1 cellular context compared by ENCODE assay signal in genomic region chr1:145887631-145888030, GRCh38.
TF ChIP-seq lines count a peak whose summit lies in the region.

No MANE protein-coding gene starts in this region.

TF ChIP-seq in HepG2, 621 proteins besides CTCF, POLR2A, EP300 and RAD21:
- TF ChIP-seq HMG20A (CRISPR knock-in tag; IDR thresholded peaks at IDR 0.05; ENCODE audit: borderline replicate concordance) (0 out of 2 replicates have a peak, but pooled peaks have one; percentile 18), EHMT2 (IDR thresholded peaks at IDR 0.05; ENCODE audit: borderline replicate concordance, low read depth, low read length) (no peak), ZNF20 (CRISPR knock-in tag; IDR thresholded peaks at IDR 0.05) (no peak), FOSL2 (CRISPR knock-in tag; IDR thresholded peaks at IDR 0.05) (0 out of 2 replicates have a peak, but pooled peaks have one; percentile 50), SOX13 (IDR thresholded peaks at IDR 0.05) (no peak), SOX13 (CRISPR knock-in tag; conservative IDR thresholded peaks at IDR 0.05 in 1 of 2, IDR thresholded peaks at IDR 0.05 in 1 of 2) (peak in 1 of 2 experiments; percentile 54; a peak in 2 of 4 replicates), SAP130 (CRISPR knock-in tag; IDR thresholded peaks at IDR 0.05; ENCODE audit: low read depth) (peak; percentile 49; the same call in 1 of the 2 replicates), SOX6 (IDR thresholded peaks at IDR 0.05) (no peak), SOX6 (CRISPR knock-in tag; IDR thresholded peaks at IDR 0.05) (peak; percentile 27; the same call in 1 of the 2 replicates), TBX2 (CRISPR knock-in tag; IDR thresholded peaks at IDR 0.05; ENCODE audit: borderline replicate concordance) (no peak), GZF1 (CRISPR knock-in tag; IDR thresholded peaks at IDR 0.05) (no peak), YY1 (IDR thresholded peaks at IDR 0.05; ENCODE audit: insufficient read depth, insufficient replicate concordance, low read depth, low read length) (no peak), KAT8 (CRISPR knock-in tag; IDR thresholded peaks at IDR 0.05) (0 out of 2 replicates have a peak, but pooled peaks have one; percentile 21), ZNF501 (CRISPR knock-in tag; IDR thresholded peaks at IDR 0.05) (no peak), ZFY (CRISPR knock-in tag; IDR thresholded peaks at IDR 0.05) (0 out of 2 replicates have a peak, but pooled peaks have one; percentile 17), ZNF503 (CRISPR knock-in tag; IDR thresholded peaks at IDR 0.05) (no peak), ISX (CRISPR knock-in tag; conservative IDR thresholded peaks at IDR 0.05) (no peak), SOX5 (CRISPR knock-in tag; IDR thresholded peaks at IDR 0.05; ENCODE audit: borderline replicate concordance) (peak; percentile 14; the same call in 1 of the 2 replicates), HNF1A (IDR thresholded peaks at IDR 0.05; ENCODE audit: low read depth) (no peak), HNF1A (CRISPR knock-in tag; IDR thresholded peaks at IDR 0.05; ENCODE audit: borderline replicate concordance) (0 out of 2 replicates have a peak, but pooled peaks have one; percentile 35), HHEX (CRISPR knock-in tag; IDR thresholded peaks at IDR 0.05) (no peak), ZNF614 (CRISPR knock-in tag; IDR thresholded peaks at IDR 0.05; ENCODE audit: borderline replicate concordance) (no peak), ZNF792 (CRISPR knock-in tag; IDR thresholded peaks at IDR 0.05) (0 out of 2 replicates have a peak, but pooled peaks have one; percentile 18), ZNF629 (CRISPR knock-in tag; conservative IDR thresholded peaks at IDR 0.05) (no peak), ZSCAN21 (CRISPR knock-in tag; IDR thresholded peaks at IDR 0.05; ENCODE audit: borderline replicate concordance) (no peak), TRIM22 (IDR thresholded peaks at IDR 0.05) (no peak), GMEB1 (CRISPR knock-in tag; IDR thresholded peaks at IDR 0.05; ENCODE audit: borderline replicate concordance) (no peak), TAF1 (CRISPR knock-in tag; IDR thresholded peaks at IDR 0.05) (no peak)
- TF ChIP-seq, protein P1, sequence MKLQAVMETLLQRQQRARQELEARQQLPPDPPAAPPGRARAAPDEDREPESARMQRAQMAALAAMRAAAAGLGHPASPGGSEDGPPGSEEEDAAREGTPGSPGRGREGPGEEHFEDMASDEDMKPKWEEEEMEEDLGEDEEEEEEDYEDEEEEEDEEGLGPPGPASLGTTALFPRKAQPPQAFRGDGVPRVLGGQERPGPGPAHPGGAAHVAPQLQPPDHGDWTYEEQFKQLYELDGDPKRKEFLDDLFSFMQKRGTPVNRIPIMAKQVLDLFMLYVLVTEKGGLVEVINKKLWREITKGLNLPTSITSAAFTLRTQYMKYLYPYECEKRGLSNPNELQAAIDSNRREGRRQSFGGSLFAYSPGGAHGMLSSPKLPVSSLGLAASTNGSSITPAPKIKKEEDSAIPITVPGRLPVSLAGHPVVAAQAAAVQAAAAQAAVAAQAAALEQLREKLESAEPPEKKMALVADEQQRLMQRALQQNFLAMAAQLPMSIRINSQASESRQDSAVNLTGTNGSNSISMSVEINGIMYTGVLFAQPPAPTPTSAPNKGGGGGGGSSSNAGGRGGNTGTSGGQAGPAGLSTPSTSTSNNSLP (IDR thresholded peaks at IDR 0.05; ENCODE audit: low read depth, low read length), result peak; percentile 82
- TF ChIP-seq, protein P2, sequence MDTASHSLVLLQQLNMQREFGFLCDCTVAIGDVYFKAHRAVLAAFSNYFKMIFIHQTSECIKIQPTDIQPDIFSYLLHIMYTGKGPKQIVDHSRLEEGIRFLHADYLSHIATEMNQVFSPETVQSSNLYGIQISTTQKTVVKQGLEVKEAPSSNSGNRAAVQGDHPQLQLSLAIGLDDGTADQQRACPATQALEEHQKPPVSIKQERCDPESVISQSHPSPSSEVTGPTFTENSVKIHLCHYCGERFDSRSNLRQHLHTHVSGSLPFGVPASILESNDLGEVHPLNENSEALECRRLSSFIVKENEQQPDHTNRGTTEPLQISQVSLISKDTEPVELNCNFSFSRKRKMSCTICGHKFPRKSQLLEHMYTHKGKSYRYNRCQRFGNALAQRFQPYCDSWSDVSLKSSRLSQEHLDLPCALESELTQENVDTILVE (CRISPR knock-in tag; IDR thresholded peaks at IDR 0.05), result no peak
- TF ChIP-seq, protein P3, sequence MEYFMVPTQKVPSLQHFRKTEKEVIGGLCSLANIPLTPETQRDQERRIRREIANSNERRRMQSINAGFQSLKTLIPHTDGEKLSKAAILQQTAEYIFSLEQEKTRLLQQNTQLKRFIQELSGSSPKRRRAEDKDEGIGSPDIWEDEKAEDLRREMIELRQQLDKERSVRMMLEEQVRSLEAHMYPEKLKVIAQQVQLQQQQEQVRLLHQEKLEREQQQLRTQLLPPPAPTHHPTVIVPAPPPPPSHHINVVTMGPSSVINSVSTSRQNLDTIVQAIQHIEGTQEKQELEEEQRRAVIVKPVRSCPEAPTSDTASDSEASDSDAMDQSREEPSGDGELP (IDR thresholded peaks at IDR 0.05; ENCODE audit: borderline replicate concordance, low read depth), result peak; percentile 34; the same call in 1 of the 2 replicates
